7 cellular contexts compared by ENCODE assay signal in the genomic region with DNA sequence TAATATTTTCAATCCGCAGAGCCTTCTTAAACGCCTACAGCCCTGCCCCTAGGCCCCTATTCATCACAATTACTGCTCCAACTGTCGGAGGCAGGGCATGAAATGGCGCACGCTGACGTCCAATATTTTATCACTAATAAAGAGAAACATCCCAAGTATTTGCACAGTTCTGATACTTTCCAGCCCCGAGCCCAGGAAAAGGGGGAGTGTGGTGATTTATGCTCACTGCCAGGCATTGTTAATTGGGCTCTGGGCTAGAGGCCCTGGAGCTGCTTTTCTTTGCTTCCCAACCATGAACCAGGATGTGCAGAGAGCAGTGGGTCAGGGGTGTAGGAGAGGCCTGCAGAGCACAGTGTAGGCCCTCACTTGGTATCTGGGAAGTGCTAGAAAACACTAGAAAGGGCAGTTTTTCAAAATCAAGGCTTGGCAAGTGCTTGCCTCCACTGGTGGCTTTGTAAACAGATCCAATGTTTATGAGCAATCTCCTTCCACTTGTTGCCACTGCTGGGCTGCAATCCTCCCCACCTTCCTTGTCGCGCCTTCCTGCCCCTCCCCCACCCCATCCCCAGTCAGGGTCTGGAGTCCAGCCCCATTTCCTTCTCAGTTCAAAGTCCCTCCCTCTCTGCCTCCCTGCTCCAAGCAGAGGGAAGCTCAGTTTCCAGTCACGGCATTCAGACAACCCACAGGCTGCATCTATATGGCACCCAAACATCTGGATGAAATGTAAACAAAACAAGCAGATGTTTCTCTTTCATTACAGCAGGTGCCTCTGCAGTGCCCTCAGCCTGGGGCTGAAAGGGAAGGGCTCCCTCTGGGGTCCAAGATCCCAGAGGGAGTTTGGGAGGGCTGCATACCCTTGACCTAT.
DNase-seq lines count a peak whose midpoint lies in the region; ATAC-seq and TF ChIP-seq lines count a peak whose summit lies in the region.

No MANE protein-coding gene starts in this region.

- peak; percentile 45 for ATAC-seq in left lung
- no peak for ATAC-seq in HG02610 (IDR thresholded peaks at IDR 0.05; ENCODE audit: unreplicated experiment)
- no peak for ATAC-seq in GM18502 (IDR thresholded peaks at IDR 0.05; ENCODE audit: poor library complexity, unreplicated experiment)

- H3K4me3 ChIP-seq in left lung (no peak overlapping the region), tibial nerve (no peak overlapping the region)

- H3K36me3 ChIP-seq in left lung = no peaks in the 10 kb centered on the region
- H3K36me3 ChIP-seq in tibial nerve = no peaks in the 10 kb centered on the region

- intact Hi-C loops in left lung (cut with DNase I) = no loop called here

- 27 to 35% methylated on average over 10 of the region's 10 CpGs for WGBS in tibial nerve, 2 donors

- no peaks in the 10 kb centered on the region for H3K9me3 ChIP-seq in left lung
- no peaks in the 10 kb centered on the region for H3K9me3 ChIP-seq in tibial nerve

- DNase-seq in NCI-H1092 treated with DMSO at 0.1 percent for 48 hours (lab: John Stamatoyannopoulos, UW) (peak; percentile 20), astrocyte of the hippocampus (ENCODE audit: low read depth, low spot score) (peak; percentile 69), left lung (no peak), tibial nerve (ENCODE audit: low spot score in 2 of 2) (peak in 1 of 2 donors; percentile 32), NCI-H2081 treated with DMSO at 0.1 percent for 48 hours (lab: John Stamatoyannopoulos, UW) (no peak)

- H3K4me1 ChIP-seq in left lung = peaks cover 12 to 23% of the 10 kb centered on the region in 2 donors
- H3K4me1 ChIP-seq in tibial nerve = peaks cover 0 to 67% (median 54%) of the 10 kb centered on the region in 4 donors

- H3K27ac ChIP-seq in left lung (peak overlapping the region in 1 of 2 donors; percentile 2), tibial nerve (peak overlapping the region; percentile 66 to 92 (median 86))

- TF ChIP-seq POLR2A in tibial nerve (IDR thresholded peaks at IDR 0.05) = no peak

- no peak for TF ChIP-seq CTCF in left lung (IDR thresholded peaks at IDR 0.05)
- no peak for TF ChIP-seq CTCF in tibial nerve (IDR thresholded peaks at IDR 0.05)

- peak in 1 of 2 donors; percentile 85 for TF ChIP-seq EP300 in tibial nerve (IDR thresholded peaks at IDR 0.05)

- H3K27me3 ChIP-seq in left lung (no peaks in the 10 kb centered on the region), tibial nerve (no peaks in the 10 kb centered on the region)

Comparison
In these comparisons a context has a peak if more than half of its experiments do, and no peak if none do; other contexts are left out.
1. DNase-seq: peak in NCI-H1092 treated with DMSO at 0.1 percent for 48 hours (single experiment) and astrocyte of the hippocampus (single experiment); none in left lung (0 of 2) and NCI-H2081 treated with DMSO at 0.1 percent for 48 hours (single experiment).